1 cellular context compared by ENCODE assay signal in genomic region chr17:1829579-1830257, GRCh38.
TF ChIP-seq lines count a peak whose summit lies in the region.

RPA1 (plus strand) TSS chr17:1830005; CDS start chr17:1830094, 89 bp downstream.
SMYD4 (minus strand) TSS chr17:1829902; CDS start chr17:1827994, 1,908 bp downstream.

TF ChIP-seq in HepG2, 621 proteins besides CTCF, POLR2A, EP300 and RAD21 (continued from another document and continues in another):
- TF ChIP-seq ZHX2 (IDR thresholded peaks at IDR 0.05; ENCODE audit: low read depth) = peak; percentile 34; the same call in 1 of the 2 replicates
- no peak for TF ChIP-seq ZHX2 (CRISPR knock-in tag; IDR thresholded peaks at IDR 0.05; ENCODE audit: borderline replicate concordance)
- TF ChIP-seq ZNF747 (CRISPR knock-in tag; IDR thresholded peaks at IDR 0.05; ENCODE audit: borderline replicate concordance) = no peak
- TF ChIP-seq ZNF850 (CRISPR knock-in tag; conservative IDR thresholded peaks at IDR 0.05) = no peak
- TF ChIP-seq TRIM24 (CRISPR knock-in tag; IDR thresholded peaks at IDR 0.05) = no peak
- no peak for TF ChIP-seq NCOA1 (CRISPR knock-in tag; IDR thresholded peaks at IDR 0.05)
- TF ChIP-seq ZBTB43 (CRISPR knock-in tag; conservative IDR thresholded peaks at IDR 0.05) = no peak
- no peak for TF ChIP-seq ZNF367 (CRISPR knock-in tag; IDR thresholded peaks at IDR 0.05; ENCODE audit: borderline replicate concordance)
- peak; percentile 69 for TF ChIP-seq ZMYM4 (CRISPR knock-in tag; IDR thresholded peaks at IDR 0.05)
- TF ChIP-seq ZBTB39 (CRISPR knock-in tag; IDR thresholded peaks at IDR 0.05) = no peak
- peak; percentile 40; the same call in 1 of the 2 replicates for TF ChIP-seq SAFB2 (CRISPR knock-in tag; IDR thresholded peaks at IDR 0.05; ENCODE audit: borderline replicate concordance, low read depth)
- no peak for TF ChIP-seq PHF5A (CRISPR knock-in tag; IDR thresholded peaks at IDR 0.05; ENCODE audit: low read depth, unreplicated experiment)
- TF ChIP-seq MTF1 (CRISPR knock-in tag; IDR thresholded peaks at IDR 0.05) = no peak
- TF ChIP-seq NFYB (CRISPR knock-in tag; IDR thresholded peaks at IDR 0.05) = peak; percentile 78
- no peak for TF ChIP-seq ZNF629 (CRISPR knock-in tag; conservative IDR thresholded peaks at IDR 0.05)
- TF ChIP-seq ZNF597 (CRISPR knock-in tag; IDR thresholded peaks at IDR 0.05) = no peak
- TF ChIP-seq NCOA5 (CRISPR knock-in tag; IDR thresholded peaks at IDR 0.05) = no peak
- TF ChIP-seq NFIB (CRISPR knock-in tag; IDR thresholded peaks at IDR 0.05; ENCODE audit: borderline replicate concordance) = no peak
- no peak for TF ChIP-seq JDP2 (CRISPR knock-in tag; IDR thresholded peaks at IDR 0.05; ENCODE audit: borderline replicate concordance)
- no peak for TF ChIP-seq AKNA (CRISPR knock-in tag; IDR thresholded peaks at IDR 0.05; ENCODE audit: borderline replicate concordance)
- TF ChIP-seq ZNF639 (CRISPR knock-in tag; conservative IDR thresholded peaks at IDR 0.05) = no peak
- TF ChIP-seq PAWR (CRISPR knock-in tag; IDR thresholded peaks at IDR 0.05; ENCODE audit: borderline replicate concordance) = no peak
- TF ChIP-seq ZNF572 (CRISPR knock-in tag; IDR thresholded peaks at IDR 0.05) = no peak
- TF ChIP-seq ZNF772 (CRISPR knock-in tag; IDR thresholded peaks at IDR 0.05) = no peak
- no peak for TF ChIP-seq ZBTB1 (CRISPR knock-in tag; IDR thresholded peaks at IDR 0.05; ENCODE audit: borderline replicate concordance)
- TF ChIP-seq TIGD3 (CRISPR knock-in tag; IDR thresholded peaks at IDR 0.05; ENCODE audit: borderline replicate concordance) = no peak
- TF ChIP-seq ZNF83 (CRISPR knock-in tag; IDR thresholded peaks at IDR 0.05; ENCODE audit: borderline replicate concordance) = no peak
- TF ChIP-seq NCOA2 (CRISPR knock-in tag; IDR thresholded peaks at IDR 0.05) = no peak
- no peak for TF ChIP-seq MED8 (CRISPR knock-in tag; IDR thresholded peaks at IDR 0.05; ENCODE audit: insufficient replicate concordance)
- no peak for TF ChIP-seq SNRNP70 (IDR thresholded peaks at IDR 0.05; ENCODE audit: low read depth, low read length)
- 0 out of 2 replicates have a peak, but pooled peaks have one; percentile 15 for TF ChIP-seq PPARG (CRISPR knock-in tag; conservative IDR thresholded peaks at IDR 0.05)
- TF ChIP-seq SRY (CRISPR knock-in tag; IDR thresholded peaks at IDR 0.05) = 0 out of 2 replicates have a peak, but pooled peaks have one; percentile 13
- TF ChIP-seq ZNF879 (CRISPR knock-in tag; IDR thresholded peaks at IDR 0.05) = no peak
- peak; percentile 54 for TF ChIP-seq TAF15 (IDR thresholded peaks at IDR 0.05; ENCODE audit: low read depth, low read length, poor library complexity, severe bottlenecking)
- TF ChIP-seq ZKSCAN1 (IDR thresholded peaks at IDR 0.05; ENCODE audit: low read length) = no peak
- no peak for TF ChIP-seq GATAD2A (CRISPR knock-in tag; IDR thresholded peaks at IDR 0.05)
- no peak for TF ChIP-seq NAIF1 (CRISPR knock-in tag; IDR thresholded peaks at IDR 0.05; ENCODE audit: borderline replicate concordance)
- no peak for TF ChIP-seq GLMP (CRISPR knock-in tag; IDR thresholded peaks at IDR 0.05; ENCODE audit: borderline replicate concordance)
- TF ChIP-seq HCFC1 (IDR thresholded peaks at IDR 0.05; ENCODE audit: low read depth, low read length) = no peak
- peak; percentile 93 for TF ChIP-seq SAP130 (CRISPR knock-in tag; IDR thresholded peaks at IDR 0.05; ENCODE audit: low read depth)
- TF ChIP-seq MEF2D (CRISPR knock-in tag; IDR thresholded peaks at IDR 0.05) = 0 out of 2 replicates have a peak, but pooled peaks have one; percentile 14
- no peak for TF ChIP-seq MNT (IDR thresholded peaks at IDR 0.05)
